Comparison of ENCODE assay signal across 11 cellular contexts in genomic region chr1:200415227-200415626, GRCh38. TPM values are rescaled to one million over a fixed set of nuclear protein-coding genes. Genes with fewer than 3 reads are reported as not detected.
DNase-seq lines count a peak whose midpoint lies in the region; ATAC-seq and TF ChIP-seq lines count a peak whose summit lies in the region.
"Had no signal": no experiment of that assay in that cellular context is flagged by ENCODE, and none has a peak within 500 bp of the region (broad histone marks: within the 10 kb centered on the region; RNA-seq: fewer than 3 reads in every experiment).

No MANE protein-coding gene starts in this region.

- no peak for DNase-seq in NCI-H748 (lab: John Stamatoyannopoulos, UW; ENCODE audit: unreplicated experiment)
- DNase-seq in ovary, result no peak
- no peak for DNase-seq in HUDEP-2 (lab: John Stamatoyannopoulos, UW; ENCODE audit: unreplicated experiment in 76 of 76)
- DNase-seq in SW480 (ENCODE audit: low spot score), result no peak
- DNase-seq: amygdala, DMS 273 treated with DMSO at 0.1 percent for 48 hours had no signal

- H3K4me1 ChIP-seq in OCI-LY3 (ENCODE audit: low read length) (peaks cover 44% of the 10 kb centered on the region), liver (ENCODE audit: control insufficient read depth in 4 of 4, insufficient read depth in 4 of 4, low read length in 3 of 4) (peaks cover 3 to 23% (median 12%) of the 10 kb centered on the region in 4 donors), ovary (ENCODE audit: insufficient read depth) (no peaks in the 10 kb centered on the region)

- no peaks in the 10 kb centered on the region for H3K9me3 ChIP-seq in OCI-LY3 (ENCODE audit: insufficient read depth, low read length)
- no peaks in the 10 kb centered on the region for H3K9me3 ChIP-seq in liver (ENCODE audit: control insufficient read depth in 4 of 4, low read length in 3 of 4)
- no peaks in the 10 kb centered on the region for H3K9me3 ChIP-seq in ovary
- H3K9me3 ChIP-seq: neutrophil had no signal

- H3K4me2 ChIP-seq in OCI-LY3 (ENCODE audit: low read length), result peak overlapping the region; percentile 57

- ATAC-seq in GM18870 (IDR thresholded peaks at IDR 0.05; ENCODE audit: unreplicated experiment) (peak; percentile 44), HG02571 (IDR thresholded peaks at IDR 0.05; ENCODE audit: unreplicated experiment) (peak; percentile 64)

- WGBS in liver, result 88% methylated on average over 1 of the region's 1 CpG
- 39 to 52% (median 52%) methylated on average over 1 of the region's 1 CpG for WGBS in ovary, 3 donors

- TF ChIP-seq CTCF in OCI-LY3 (IDR thresholded peaks at IDR 0.05; ENCODE audit: low read depth, low read length) (no peak), liver (IDR thresholded peaks at IDR 0.05; ENCODE audit: low read depth, low read length, missing input control) (no peak), ovary (IDR thresholded peaks at IDR 0.05) (no peak)

- H4K20me1 ChIP-seq in OCI-LY3 (ENCODE audit: insufficient read depth, low read length), result no peaks in the 10 kb centered on the region

- H3K9ac ChIP-seq in OCI-LY3 (ENCODE audit: low read length) (peak overlapping the region; percentile 4; the same call in 1 of the 2 replicates), liver (ENCODE audit: low read depth in 1 of 2, low read length in 2 of 2) (peak overlapping the region in 1 of 2 donors; percentile 21)

- H3K27me3 ChIP-seq in OCI-LY3 (ENCODE audit: low read depth, low read length) (no peaks in the 10 kb centered on the region), liver (ENCODE audit: control insufficient read depth in 4 of 4, insufficient read depth in 4 of 4, low read length in 3 of 4) (no peaks in the 10 kb centered on the region), ovary (no peaks in the 10 kb centered on the region)
- H3K27me3 ChIP-seq: neutrophil had no signal

- no peak for TF ChIP-seq POLR2A in ovary (IDR thresholded peaks at IDR 0.05)

- peak overlapping the region; percentile 4; the same call in 1 of the 2 replicates for H3K4me3 ChIP-seq in OCI-LY3 (ENCODE audit: low read length)
- no peak overlapping the region for H3K4me3 ChIP-seq in liver (ENCODE audit: low read depth in 1 of 3, low read length in 3 of 3)
- no peak overlapping the region for H3K4me3 ChIP-seq in ovary

- H3K27ac ChIP-seq in OCI-LY3 (ENCODE audit: low read length), result peak overlapping the region; percentile 43
- H3K27ac ChIP-seq in liver (ENCODE audit: low read depth in 1 of 2, low read length in 2 of 2), result peak overlapping the region; percentile 81 to 88
- no peak overlapping the region for H3K27ac ChIP-seq in ovary

- H3K36me3 ChIP-seq in OCI-LY3 (replicated peaks; ENCODE audit: low read depth, low read length), result no peaks in the 10 kb centered on the region
- H3K36me3 ChIP-seq in liver (ENCODE audit: control insufficient read depth in 4 of 4, insufficient read depth in 3 of 4, low read depth in 1 of 4, low read length in 3 of 4), result no peaks in the 10 kb centered on the region
- H3K36me3 ChIP-seq in ovary, result no peaks in the 10 kb centered on the region
- H3K36me3 ChIP-seq: neutrophil had no signal

- TF ChIP-seq EP300 in ovary (IDR thresholded peaks at IDR 0.05), result no peak

- no peaks in the 10 kb centered on the region for H3K79me2 ChIP-seq in OCI-LY3 (ENCODE audit: low read length)

- peak overlapping the region; percentile 35 for H2AFZ ChIP-seq in OCI-LY3 (ENCODE audit: low read depth, low read length)

- intact Hi-C loops in ovary (cut with DNase I), result no loop called here

- TF ChIP-seq RAD21 in liver (IDR thresholded peaks at IDR 0.05), result no peak

TF ChIP-seq in liver, 16 proteins besides CTCF, POLR2A, EP300 and RAD21:
- no peak for TF ChIP-seq ZBTB33 (IDR thresholded peaks at IDR 0.05)
- TF ChIP-seq REST (IDR thresholded peaks at IDR 0.05), result no peak
- no peak for TF ChIP-seq HNF4A (conservative IDR thresholded peaks at IDR 0.05)
- TF ChIP-seq EGR1 (IDR thresholded peaks at IDR 0.05; ENCODE audit: low read depth in 2 of 2), result no peak
- TF ChIP-seq FOXA2 (IDR thresholded peaks at IDR 0.05), result no peak
- no peak for TF ChIP-seq SP1 (IDR thresholded peaks at IDR 0.05)
- TF ChIP-seq GABPA (IDR thresholded peaks at IDR 0.05 in 1 of 2, conservative IDR thresholded peaks at IDR 0.05 in 1 of 2), result no peak
- no peak for TF ChIP-seq YY1 (IDR thresholded peaks at IDR 0.05)
- TF ChIP-seq MAX (IDR thresholded peaks at IDR 0.05), result no peak
- TF ChIP-seq JUND (IDR thresholded peaks at IDR 0.05), result no peak
- TF ChIP-seq HNF4G (IDR thresholded peaks at IDR 0.05), result no peak
- no peak for TF ChIP-seq FOXA1 (IDR thresholded peaks at IDR 0.05)
- no peak for TF ChIP-seq TAF1 (conservative IDR thresholded peaks at IDR 0.05)
TF ChIP-seq in liver: peak in this region for 0.

RNA-seq across cellular contexts. Expression of gene ZNF281, which starts 5.4 kb away (rescaled TPM):
- total RNA-seq in liver (10 to 100 TPM; 14.6 to 18.4 TPM), ovary (10 to 100 TPM in 4 of 7 donors, 1 to 10 TPM in 3; 8.3 to 12.4 (median 10.7) TPM)
- polyA plus RNA-seq in liver (10 to 100 TPM in 1 of 2 donors, 1 to 10 TPM in 1; 4.9 to 11.6 TPM), ovary (10 to 100 TPM in 1 of 2 donors, 1 to 10 TPM in 1; 3.7 to 11.2 TPM)

Comparison
In these comparisons a context has a peak if more than half of its experiments do, and no peak if none do; other contexts are left out.
1. H3K27ac ChIP-seq: peak in OCI-LY3 (single experiment) and liver (2 of 2); none in ovary (0 of 2).